In the genomic region with DNA sequence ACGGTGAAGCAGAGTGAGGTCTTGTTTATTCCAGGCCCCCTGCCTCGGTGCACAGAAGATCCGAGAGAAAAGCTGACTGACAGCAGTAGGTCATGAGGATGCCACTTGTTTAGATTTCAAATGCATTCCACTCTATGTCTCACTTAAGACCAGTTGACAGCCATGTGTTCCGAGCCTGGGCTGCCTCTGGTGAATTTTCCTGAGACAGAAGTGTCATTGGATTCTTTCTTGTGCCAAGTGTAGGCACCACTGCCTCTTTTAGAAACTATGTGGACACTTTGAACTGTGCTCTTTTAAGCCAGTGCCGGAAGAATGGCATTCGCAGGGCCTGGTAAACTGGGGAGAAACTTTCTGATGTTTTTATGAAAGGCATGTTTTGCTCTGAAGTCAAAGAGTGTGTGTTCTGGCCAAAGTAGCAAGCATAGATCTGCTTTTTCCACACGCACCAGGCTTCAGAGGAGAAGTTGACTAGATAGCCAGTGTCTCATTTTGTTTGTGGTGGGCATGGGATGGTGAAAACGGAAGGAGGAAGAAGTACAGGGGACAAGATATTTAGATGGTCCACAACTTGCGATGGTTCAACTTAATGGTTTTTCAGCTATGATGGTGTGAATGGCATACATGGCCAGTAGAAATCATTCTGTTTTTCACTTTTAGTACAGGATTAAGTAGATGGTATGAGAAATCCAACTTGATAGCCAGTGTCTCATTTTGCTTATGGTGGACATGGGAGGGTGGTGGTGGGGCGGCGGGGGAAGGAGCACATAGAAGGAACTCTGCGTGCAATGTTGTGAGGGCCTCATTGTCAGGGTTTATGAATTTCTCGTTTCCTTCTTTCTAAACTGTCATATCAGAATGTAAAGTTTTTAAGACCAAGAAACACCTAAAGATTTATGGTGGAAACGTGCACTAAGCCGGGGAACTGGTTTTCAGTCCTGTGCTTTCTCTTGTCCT, we compare ENCODE assay signal across 7 cellular contexts. TPM values are rescaled to one million over a fixed set of nuclear protein-coding genes. Genes with fewer than 3 reads are reported as not detected.
DNase-seq lines count a peak whose midpoint lies in the region; ATAC-seq and TF ChIP-seq lines count a peak whose summit lies in the region.

No MANE protein-coding gene starts in this region.

- TF ChIP-seq POLR2A in esophagus muscularis mucosa (IDR thresholded peaks at IDR 0.05; ENCODE audit: low read depth) = peak; percentile 43
- TF ChIP-seq POLR2A in stomach (IDR thresholded peaks at IDR 0.05) = no peak

- intact Hi-C loops in esophagus muscularis mucosa (cut with DNase I) = no loop called here
- intact Hi-C loops in stomach (cut with DNase I; ENCODE audit: low total_unique reads) = no loop called here

- WGBS in esophagus muscularis mucosa = 58% methylated on average over 15 of the region's 15 CpGs
- WGBS in stomach, 5 donors = 64 to 80% (median 75%) methylated on average over 15 of the region's 15 CpGs

- H3K27me3 ChIP-seq in esophagus muscularis mucosa (no peaks in the 10 kb centered on the region), stomach (no peaks in the 10 kb centered on the region)

- H3K4me1 ChIP-seq in esophagus muscularis mucosa (peaks cover 93 to 100% (median 100%) of the 10 kb centered on the region in 4 donors), stomach (peaks cover 37 to 100% (median 80%) of the 10 kb centered on the region in 4 donors)

- H3K36me3 ChIP-seq in esophagus muscularis mucosa = peaks cover 5 to 28% (median 15%) of the 10 kb centered on the region in 4 donors
- peaks cover 15 to 30% (median 19%) of the 10 kb centered on the region in 4 donors for H3K36me3 ChIP-seq in stomach

- ATAC-seq in GM21423 (IDR thresholded peaks at IDR 0.05; ENCODE audit: unreplicated experiment) = peak; percentile 26
- ATAC-seq in HG03432 (IDR thresholded peaks at IDR 0.05; ENCODE audit: unreplicated experiment) = peak; percentile 30
- no peak for ATAC-seq in activated CD4-positive, CD25-positive, alpha-beta regulatory T cell treated with anti-CD3 and anti-CD28 coated beads, Interleukin-2, amount 50 U/mL, for 24 hours

- H3K27ac ChIP-seq in esophagus muscularis mucosa (replicated peaks in 1 of 4) (peak overlapping the region; percentile 82 to 90 (median 86)), stomach (peak overlapping the region in 4 of 5 donors; percentile 66 to 86 (median 77))

- TF ChIP-seq CTCF in esophagus muscularis mucosa (IDR thresholded peaks at IDR 0.05) (no peak), stomach (IDR thresholded peaks at IDR 0.05) (no peak)

- H3K4me3 ChIP-seq in esophagus muscularis mucosa (peak overlapping the region in 1 of 4 donors; percentile 5), stomach (no peak overlapping the region)

- TF ChIP-seq EP300 in esophagus muscularis mucosa (IDR thresholded peaks at IDR 0.05) (no peak), stomach (IDR thresholded peaks at IDR 0.05) (no peak)

- H3K9me3 ChIP-seq in esophagus muscularis mucosa (no peaks in the 10 kb centered on the region), stomach (no peaks in the 10 kb centered on the region)

- DNase-seq in esophagus muscularis mucosa (ENCODE audit: extremely low spot score) (no peak), stomach (no peak), putamen (ENCODE audit: low spot score) (no peak)
- DNase-seq in stimulated activated CD4-positive, alpha-beta T cell treated with anti-CD3 and anti-CD28 coated beads, Interleukin-4, amount 100 ng/mL, for 24 hours = no peak

RNA-seq across cellular contexts. Expression of a gene that starts 41.5 kb away (rescaled TPM):
- total RNA-seq in esophagus muscularis mucosa (not detected), stomach (not detected)
- polyA plus RNA-seq in stomach = 100 to 1,000 TPM in 1 of 3 donors, under 1 TPM in 2; 0.30 to 106 (median 0.37) TPM

RNA-seq across cellular contexts. Expression of a gene that starts 52.0 kb away (rescaled TPM):
- total RNA-seq in esophagus muscularis mucosa (100 to 1,000 TPM in 2 of 4 donors, 10 to 100 TPM in 2; 88.5 to 147 (median 112) TPM), stomach (100 to 1,000 TPM in 1 of 5 donors, 10 to 100 TPM in 4; 25.5 to 140 (median 43.3) TPM)
- polyA plus RNA-seq in stomach = 10 to 100 TPM; 15.1 to 27.5 (median 25.4) TPM

RNA-seq across cellular contexts. Expression of a gene that starts 58.3 kb away (rescaled TPM):
- 10 to 100 TPM; 23.1 to 57.3 (median 36.1) TPM for total RNA-seq in esophagus muscularis mucosa
- total RNA-seq in stomach = 10 to 100 TPM in 4 of 5 donors, 1 to 10 TPM in 1; 9.9 to 59.3 (median 32.6) TPM
- polyA plus RNA-seq in stomach = 10 to 100 TPM; 20.0 to 39.0 (median 33.1) TPM

Comparison
In these comparisons a context has a peak if more than half of its experiments do, and no peak if none do; other contexts are left out.
1. ATAC-seq: peak in GM21423 (single experiment) and HG03432 (single experiment); none in activated CD4-positive, CD25-positive, alpha-beta regulatory T cell treated with anti-CD3 and anti-CD28 coated beads, Interleukin-2, amount 50 U/mL, for 24 hours (0 of 2).